Comparison of ENCODE assay signal across 8 cellular contexts in the genomic region with DNA sequence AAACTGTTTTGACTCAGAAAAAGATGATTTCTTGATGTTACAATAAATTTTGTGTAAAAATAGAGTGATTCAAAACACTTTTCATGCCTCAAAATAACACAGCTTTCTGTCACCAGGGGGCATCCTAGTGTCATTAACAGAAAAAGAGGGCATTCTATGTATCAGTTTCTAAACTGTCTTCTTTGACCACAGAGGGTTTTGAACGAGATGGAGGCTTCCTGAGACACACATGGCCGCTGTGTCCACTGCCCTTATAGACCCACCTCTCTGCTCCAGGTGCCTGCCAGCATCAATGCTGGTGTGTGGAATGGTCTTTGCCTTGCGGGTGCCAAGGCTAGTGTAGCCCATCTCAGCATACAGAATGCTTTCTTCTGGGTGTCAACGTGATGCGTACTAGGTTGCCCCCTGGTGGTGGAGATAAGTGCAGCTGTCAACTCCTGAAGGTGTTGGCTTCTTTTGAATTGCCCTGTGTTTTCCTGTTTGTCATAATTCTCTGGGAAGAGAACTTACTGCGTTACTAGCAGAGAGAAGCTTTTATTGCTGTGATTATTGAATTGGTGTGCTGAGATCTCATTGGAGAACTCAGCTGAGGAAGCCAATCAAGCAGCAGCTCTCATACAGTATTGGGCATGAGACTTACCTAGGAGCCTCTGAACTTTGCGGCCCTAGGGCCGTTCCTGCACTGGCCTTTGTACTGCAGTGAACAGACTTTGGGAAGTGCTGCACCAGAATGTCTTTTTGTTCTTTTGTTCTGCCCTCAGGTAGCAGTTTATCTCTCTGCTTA. TPM values are rescaled to one million over a fixed set of nuclear protein-coding genes. Genes with fewer than 3 reads are reported as not detected.
DNase-seq lines count a peak whose midpoint lies in the region; ATAC-seq and TF ChIP-seq lines count a peak whose summit lies in the region.

No MANE protein-coding gene starts in this region.

- TF ChIP-seq POLR2A in gastroesophageal sphincter (IDR thresholded peaks at IDR 0.05) = no peak
- no peak for TF ChIP-seq POLR2A in ovary (IDR thresholded peaks at IDR 0.05)
- TF ChIP-seq POLR2A in transverse colon (IDR thresholded peaks at IDR 0.05) = no peak

- H3K9me3 ChIP-seq in SJSA1 (replicated peaks) = no peaks in the 10 kb centered on the region
- H3K9me3 ChIP-seq in gastroesophageal sphincter = no peaks in the 10 kb centered on the region
- no peaks in the 10 kb centered on the region for H3K9me3 ChIP-seq in ovary
- no peaks in the 10 kb centered on the region for H3K9me3 ChIP-seq in transverse colon

- TF ChIP-seq EP300 in gastroesophageal sphincter (IDR thresholded peaks at IDR 0.05) (no peak), ovary (IDR thresholded peaks at IDR 0.05) (no peak), transverse colon (IDR thresholded peaks at IDR 0.05; ENCODE audit: low read depth) (no peak)

- WGBS in gastroesophageal sphincter (ENCODE audit: low coverage in 1 of 2), 2 donors = 52 to 61% methylated on average over 4 of the region's 8 CpGs
- WGBS in ovary, 3 donors = 48 to 56% (median 52%) methylated on average over 8 of the region's 8 CpGs
- WGBS in transverse colon (ENCODE audit: low coverage in 1 of 2), 2 donors = 20% methylated on average over 2 to 8 of the region's 8 CpGs

- H3K27ac ChIP-seq in SJSA1 (no peak overlapping the region), gastroesophageal sphincter (peak overlapping the region in 3 of 4 donors; percentile 26 to 43 (median 33)), ovary (no peak overlapping the region), transverse colon (peak overlapping the region; percentile 71 to 79 (median 76))

- no peaks in the 10 kb centered on the region for H3K27me3 ChIP-seq in SJSA1 (replicated peaks)
- no peaks in the 10 kb centered on the region for H3K27me3 ChIP-seq in gastroesophageal sphincter
- no peaks in the 10 kb centered on the region for H3K27me3 ChIP-seq in ovary
- H3K27me3 ChIP-seq in transverse colon = no peaks in the 10 kb centered on the region

- H3K4me1 ChIP-seq in SJSA1 (replicated peaks) = peaks cover 33% of the 10 kb centered on the region
- peaks cover 20 to 77% (median 32%) of the 10 kb centered on the region in 3 donors for H3K4me1 ChIP-seq in gastroesophageal sphincter
- H3K4me1 ChIP-seq in ovary (ENCODE audit: insufficient read depth) = peaks cover 7% of the 10 kb centered on the region
- H3K4me1 ChIP-seq in transverse colon = peaks cover 24 to 85% (median 49%) of the 10 kb centered on the region in 4 donors

- intact Hi-C loops in ovary (cut with DNase I) (no loop called here), transverse colon (cut with DNase I; ENCODE audit: low total_unique reads) (no loop called here)

- H3K36me3 ChIP-seq in SJSA1 = peaks cover 52% of the 10 kb centered on the region
- peaks cover 0 to 21% of the 10 kb centered on the region in 2 donors for H3K36me3 ChIP-seq in gastroesophageal sphincter
- H3K36me3 ChIP-seq in ovary = no peaks in the 10 kb centered on the region
- H3K36me3 ChIP-seq in transverse colon = no peaks in the 10 kb centered on the region

- TF ChIP-seq CTCF in gastroesophageal sphincter (IDR thresholded peaks at IDR 0.05) (peak; percentile 70 to 79 (median 74)), ovary (IDR thresholded peaks at IDR 0.05) (peak; percentile 73 to 78 (median 75)), transverse colon (IDR thresholded peaks at IDR 0.05) (peak; percentile 81 to 97 (median 93))

- peak; percentile 61 for ATAC-seq in GM21360 (IDR thresholded peaks at IDR 0.05; ENCODE audit: unreplicated experiment)
- ATAC-seq in gastroesophageal sphincter = peak; percentile 69

- in situ Hi-C loops in transverse colon (cut with MboI; ENCODE audit: low pct_ligation_motif_present in 1 of 4, low pct_unique_long_range_greater_than_20kb in 1 of 4, low sequenced_read_pairs in 3 of 4) = loop anchor here in 1 of 4 donors (25.0 kb wide), 1 partner anchor 226 kb away; a partner anchor contains a TSS

- DNase-seq in COR-L47 (lab: John Stamatoyannopoulos, UW) = peak; percentile 71
- DNase-seq in KG1 (lab: John Stamatoyannopoulos, UW) = peak; percentile 66
- peak; percentile 84 to 91 for DNase-seq in SJSA1 (ENCODE audit: low read depth in 1 of 2, low spot score in 2 of 2)
- peak; percentile 76 for DNase-seq in activated naive CD4-positive, alpha-beta T cell treated with Interleukin-2 at 50 U/mL for 16 hours
- DNase-seq in ovary = peak; percentile 62 to 79 (median 73)
- peak; percentile 91 for DNase-seq in transverse colon

- H3K4me3 ChIP-seq in SJSA1 (no peak overlapping the region), gastroesophageal sphincter (no peak overlapping the region), ovary (no peak overlapping the region), transverse colon (no peak overlapping the region)

RNA-seq across cellular contexts. Expression of a gene that starts 38.6 kb away (rescaled TPM):
- total RNA-seq in SJSA1 (2014; rRNA removed; shearing (Covaris generic)) = 53.3 and 59.7 TPM in 2 replicates
- 10 to 100 TPM; 49.1 to 70.2 (median 60.0) TPM for total RNA-seq in gastroesophageal sphincter
- 10 to 100 TPM; 41.1 to 83.6 (median 71.4) TPM for total RNA-seq in ovary
- 10 to 100 TPM; 24.6 to 98.8 TPM for polyA plus RNA-seq in ovary
- 10 to 100 TPM; 23.6 to 56.8 (median 45.4) TPM for total RNA-seq in transverse colon

Comparison
In these comparisons a context has a peak if more than half of its experiments do, and no peak if none do; other contexts are left out.
1. H3K27ac ChIP-seq: peak in gastroesophageal sphincter (3 of 4) and transverse colon (4 of 4); none in SJSA1 (single experiment) and ovary (0 of 2).
2. Peak in every context shown above with its lines, with median percentiles within 50 percentile points of each other: DNase-seq and CTCF ChIP-seq.